In genomic region chr5:13606051-13606450, GRCh38 we compare ENCODE assay signal across 25 cellular contexts.
DNase-seq lines count a peak whose midpoint lies in the region; ATAC-seq and TF ChIP-seq lines count a peak whose summit lies in the region.
"Had no signal": no experiment of that assay in that cellular context is flagged by ENCODE, and none has a peak within 500 bp of the region (broad histone marks: within the 10 kb centered on the region; RNA-seq: fewer than 3 reads in every experiment).

No MANE protein-coding gene starts in this region.

- H3K27ac Mint-ChIP-seq in Calu3 (ENCODE audit: unreplicated experiment), result no peak overlapping the region
- H3K27ac Mint-ChIP-seq: activated naive CD4-positive, alpha-beta T cell treated with anti-CD3 and anti-CD28 coated beads, Interleukin-2, amount 10 ng/mL, durations not matched to agents 7 days and 5 days; CD14-positive monocyte; dendritic cell treated with granulocyte-macrophage colony-stimulating factor and Interleukin-4, amounts not matched to agents 40 ng/mL and 50 ng/mL, for 4 days; H9; immature natural killer cell; stimulated activated effector memory CD8-positive, alpha-beta T cell treated with anti-CD3 and anti-CD28 coated beads, Interleukin-12 subunit alpha, Interleukin-12 subunit beta, amount 100 ng/mL, for 72 hours had no signal

- intact Hi-C loops in Calu3 (cut with micrococcal nuclease; ENCODE audit: unreplicated experiment), result no loop called here

- no peak for ATAC-seq in HG03469 (IDR thresholded peaks at IDR 0.05; ENCODE audit: unreplicated experiment)
- ATAC-seq: HepG2; psoas muscle; stimulated activated effector memory CD8-positive, alpha-beta T cell treated with anti-CD3 and anti-CD28 coated beads, Interleukin-12 subunit alpha, Interleukin-12 subunit beta, amount 100 ng/mL, for 72 hours had no signal

- H3K36me3 Mint-ChIP-seq in Calu3 (ENCODE audit: insufficient read depth, unreplicated experiment), result peaks cover 6% of the 10 kb centered on the region
- H3K36me3 Mint-ChIP-seq: activated naive CD4-positive, alpha-beta T cell treated with anti-CD3 and anti-CD28 coated beads, Interleukin-2, amount 10 ng/mL, durations not matched to agents 7 days and 5 days; CD14-positive monocyte; immature natural killer cell; stimulated activated effector memory CD8-positive, alpha-beta T cell treated with anti-CD3 and anti-CD28 coated beads, Interleukin-12 subunit alpha, Interleukin-12 subunit beta, amount 100 ng/mL, for 72 hours had no signal

- H3K4me3 Mint-ChIP-seq in Calu3 (ENCODE audit: low read depth, unreplicated experiment), result no peak overlapping the region
- H3K4me3 Mint-ChIP-seq: activated naive CD4-positive, alpha-beta T cell treated with anti-CD3 and anti-CD28 coated beads, Interleukin-2, amount 10 ng/mL, durations not matched to agents 7 days and 5 days; CD14-positive monocyte; dendritic cell treated with granulocyte-macrophage colony-stimulating factor and Interleukin-4, amounts not matched to agents 40 ng/mL and 50 ng/mL, for 4 days; H9; immature natural killer cell; stimulated activated effector memory CD8-positive, alpha-beta T cell treated with anti-CD3 and anti-CD28 coated beads, Interleukin-12 subunit alpha, Interleukin-12 subunit beta, amount 100 ng/mL, for 72 hours had no signal

- H3K9me3 Mint-ChIP-seq in Calu3 (ENCODE audit: low read depth, unreplicated experiment), result no peaks in the 10 kb centered on the region
- H3K9me3 Mint-ChIP-seq: activated naive CD4-positive, alpha-beta T cell treated with anti-CD3 and anti-CD28 coated beads, Interleukin-2, amount 10 ng/mL, durations not matched to agents 7 days and 5 days; dendritic cell treated with granulocyte-macrophage colony-stimulating factor and Interleukin-4, amounts not matched to agents 40 ng/mL and 50 ng/mL, for 4 days; H9; stimulated activated effector memory CD8-positive, alpha-beta T cell treated with anti-CD3 and anti-CD28 coated beads, Interleukin-12 subunit alpha, Interleukin-12 subunit beta, amount 100 ng/mL, for 72 hours had no signal

- no peak overlapping the region for H3K4me2 ChIP-seq in MM.1S (ENCODE audit: low read depth, low read length)
- H3K4me2 ChIP-seq: hepatocyte had no signal

- no peaks in the 10 kb centered on the region for H3K4me1 ChIP-seq in MM.1S (ENCODE audit: low read length)
- H3K4me1 ChIP-seq: psoas muscle, SJSA1 had no signal

- no peak overlapping the region for H2AFZ ChIP-seq in MM.1S (ENCODE audit: low read length)
- H2AFZ ChIP-seq: hepatocyte had no signal

- H3K27ac ChIP-seq in MM.1S (ENCODE audit: low read length), result no peak overlapping the region
- H3K27ac ChIP-seq: hepatocyte, psoas muscle, SJSA1 had no signal

- DNase-seq in Calu3, result peak; percentile 8
- peak; percentile 81 for DNase-seq in HT-29 (ENCODE audit: low spot score)
- DNase-seq in RPMI7951 (ENCODE audit: low read depth), result peak; percentile 25
- DNase-seq in iris pigment epithelial cell (ENCODE audit: low read depth), result peak; percentile 1
- DNase-seq in NCI-H524 treated with DMSO at 0.1 percent for 48 hours (lab: John Stamatoyannopoulos, UW), result no peak
- DNase-seq in NK-92 (lab: John Stamatoyannopoulos, UW; ENCODE audit: unreplicated experiment), result no peak
- DNase-seq in MM.1S, result no peak
- DNase-seq: activated naive CD4-positive, alpha-beta T cell treated with anti-CD3 and anti-CD28 coated beads, Interleukin-2, amount 10 ng/mL, durations not matched to agents 7 days and 5 days; activated T-cell treated with anti-CD3 and anti-CD28 coated beads, Interleukin-2, amount 50 U/mL, for 48 hours; amygdala; caudate nucleus; GDM1; H9; immature natural killer cell; NCI-H526; psoas muscle; stimulated activated CD4-positive, alpha-beta T cell treated with anti-CD3 and anti-CD28 coated beads, Interleukin-1b, Interleukin-23, amount 100 ng/mL, for 48 hours had no signal

- BruUV-seq in Calu3 (replicated peaks; lab: Mats Ljungman, UMichigan), result no TSS peak

- no peaks in the 10 kb centered on the region for H3K4me1 Mint-ChIP-seq in Calu3 (ENCODE audit: low read depth, unreplicated experiment)
- H3K4me1 Mint-ChIP-seq: activated naive CD4-positive, alpha-beta T cell treated with anti-CD3 and anti-CD28 coated beads, Interleukin-2, amount 10 ng/mL, durations not matched to agents 7 days and 5 days; CD14-positive monocyte; H9; immature natural killer cell; stimulated activated effector memory CD8-positive, alpha-beta T cell treated with anti-CD3 and anti-CD28 coated beads, Interleukin-12 subunit alpha, Interleukin-12 subunit beta, amount 100 ng/mL, for 72 hours had no signal

- no peaks in the 10 kb centered on the region for H3K9me2 ChIP-seq in MM.1S (replicated peaks; ENCODE audit: insufficient read depth, low read length)

- no peaks in the 10 kb centered on the region for H4K20me1 ChIP-seq in MM.1S (ENCODE audit: insufficient read depth, low read length)

- no peaks in the 10 kb centered on the region for H3K36me3 ChIP-seq in MM.1S (replicated peaks; ENCODE audit: insufficient read depth, low read length)
- H3K36me3 ChIP-seq: SJSA1 had no signal

- H3K4me3 ChIP-seq in MM.1S (ENCODE audit: low read length), result no peak overlapping the region
- H3K4me3 ChIP-seq: hepatocyte, lung, psoas muscle, SJSA1 had no signal

- no peak overlapping the region for H3K9ac ChIP-seq in MM.1S (ENCODE audit: low read length)

- TF ChIP-seq CTCF in Calu3 (IDR thresholded peaks at IDR 0.05; ENCODE audit: unreplicated experiment), result no peak
- TF ChIP-seq CTCF in MM.1S (IDR thresholded peaks at IDR 0.05; ENCODE audit: low read length), result no peak

- CTCF ChIA-PET in Calu3 (lab: Charles Lee), result no interaction called here

- no peaks in the 10 kb centered on the region for H3K27me3 Mint-ChIP-seq in Calu3 (ENCODE audit: unreplicated experiment)
- H3K27me3 Mint-ChIP-seq: activated naive CD4-positive, alpha-beta T cell treated with anti-CD3 and anti-CD28 coated beads, Interleukin-2, amount 10 ng/mL, durations not matched to agents 7 days and 5 days; dendritic cell treated with granulocyte-macrophage colony-stimulating factor and Interleukin-4, amounts not matched to agents 40 ng/mL and 50 ng/mL, for 4 days had no signal

- no peaks in the 10 kb centered on the region for H3K27me3 ChIP-seq in MM.1S (replicated peaks; ENCODE audit: insufficient read depth, low read length)
- H3K27me3 ChIP-seq: hepatocyte, SJSA1 had no signal

- H3K9me3 ChIP-seq in MM.1S (replicated peaks; ENCODE audit: insufficient read depth, low read length), result no peaks in the 10 kb centered on the region
- H3K9me3 ChIP-seq: psoas muscle, SJSA1 had no signal

- H3K79me2 ChIP-seq in MM.1S (ENCODE audit: low read length), result no peaks in the 10 kb centered on the region
- H3K79me2 ChIP-seq: hepatocyte had no signal

- no peaks in the 10 kb centered on the region for H3F3A ChIP-seq in MM.1S (ENCODE audit: insufficient read depth, low read length)

Comparison
In these comparisons a context has a peak if more than half of its experiments do, and no peak if none do; other contexts are left out.
1. DNase-seq: peak in Calu3 (single experiment), HT-29 (single experiment), RPMI7951 (single experiment) and iris pigment epithelial cell (single experiment); none in NCI-H524 treated with DMSO at 0.1 percent for 48 hours (single experiment), NK-92 (single experiment) and MM.1S (single experiment).